ENCODE assay signal across 1 cellular context in genomic region chr9:21182810-21183736, GRCh38.
A peak's percentile ranks its signal among the peaks of the same experiment; 100 is the strongest.
TF ChIP-seq lines count a peak whose summit lies in the region.

No MANE protein-coding gene starts in this region.

TF ChIP-seq in HepG2, 621 proteins besides CTCF, POLR2A, EP300 and RAD21:
- peak; percentile 22 for TF ChIP-seq STAG1 (CRISPR knock-in tag; IDR thresholded peaks at IDR 0.05)
